ENCODE assay signal across 2 cellular contexts in genomic region chr17:37500378-37500777, GRCh38.
TF ChIP-seq lines count a peak whose summit lies in the region.

No MANE protein-coding gene starts in this region.

TF ChIP-seq in IMR-90, 13 proteins besides CTCF, POLR2A, EP300 and RAD21:
- TF ChIP-seq CEBPB (IDR thresholded peaks at IDR 0.05; ENCODE audit: low read depth, low read length): no peak
- TF ChIP-seq RFX5 (IDR thresholded peaks at IDR 0.05; ENCODE audit: low read depth, low read length): no peak
- TF ChIP-seq MAFK (IDR thresholded peaks at IDR 0.05; ENCODE audit: low read depth, low read length): peak; percentile 71
- no peak for TF ChIP-seq ELK1 (IDR thresholded peaks at IDR 0.05; ENCODE audit: borderline replicate concordance, low read depth, low read length)
- TF ChIP-seq MAZ (IDR thresholded peaks at IDR 0.05; ENCODE audit: borderline replicate concordance, low read depth, low read length): no peak
- no peak for TF ChIP-seq MXI1 (IDR thresholded peaks at IDR 0.05; ENCODE audit: borderline replicate concordance, low read depth, low read length)
- TF ChIP-seq FOS (IDR thresholded peaks at IDR 0.05; ENCODE audit: low read depth, low read length): no peak
- TF ChIP-seq CHD1 (IDR thresholded peaks at IDR 0.05; ENCODE audit: low read depth, low read length): no peak
- no peak for TF ChIP-seq BHLHE40 (IDR thresholded peaks at IDR 0.05; ENCODE audit: low read depth, low read length)

TF ChIP-seq in HepG2, 621 proteins besides CTCF, POLR2A, EP300 and RAD21:
- no peak for TF ChIP-seq ZNF563 (CRISPR knock-in tag; IDR thresholded peaks at IDR 0.05)
- no peak for TF ChIP-seq RXRB (CRISPR knock-in tag; IDR thresholded peaks at IDR 0.05; ENCODE audit: borderline replicate concordance)
- TF ChIP-seq MAFK (conservative IDR thresholded peaks at IDR 0.05 in 1 of 2, IDR thresholded peaks at IDR 0.05 in 1 of 2; ENCODE audit: low read length in 2 of 2): peak; percentile 76 to 84
- no peak for TF ChIP-seq ZNF775 (CRISPR knock-in tag; IDR thresholded peaks at IDR 0.05; ENCODE audit: borderline replicate concordance)
- no peak for TF ChIP-seq NFRKB (IDR thresholded peaks at IDR 0.05)
- peak; percentile 72 for TF ChIP-seq MAFF (IDR thresholded peaks at IDR 0.05; ENCODE audit: low read depth, low read length)
